ENCODE assay signal across 8 cellular contexts in genomic region chr6:99393698-99394531, GRCh38. TPM values are rescaled to one million over a fixed set of nuclear protein-coding genes. Genes with fewer than 3 reads are reported as not detected.
A peak's percentile ranks its signal among the peaks of the same experiment; 100 is the strongest.
DNase-seq lines count a peak whose midpoint lies in the region; ATAC-seq and TF ChIP-seq lines count a peak whose summit lies in the region.

Gene COQ3, minus strand, starts transcription at chr6:99394195. Its CDS starts 16 bp downstream, at chr6:99394179.

- CTCF ChIA-PET in OCI-LY7 (lab: Charles Lee; ENCODE audit: unreplicated experiment) = interaction anchor here (0.6 kb wide), 1 partner anchor 67 kb away, joined by 3 read pairs; no protein-coding TSS in a partner anchor

- DNase-seq in D341Med (ENCODE audit: low spot score) (peak; percentile 92), HT1080 (ENCODE audit: low read depth) (peak; percentile 82), OCI-LY7 (ENCODE audit: low spot score) (peak; percentile 74)
- peak; percentile 70 for DNase-seq in activated T-cell treated with anti-CD3 and anti-CD28 coated beads, Interleukin-2, amount 50 U/mL, for 1 hour
- peak; percentile 81 for DNase-seq in stimulated activated CD8-positive, alpha-beta memory T cell treated with anti-CD3 and anti-CD28 coated beads, Interleukin-4, amount 100 ng/mL, for 48 hours

- no peaks in the 10 kb centered on the region for H3K27me3 ChIP-seq in esophagus (ENCODE audit: control insufficient read depth in 1 of 2, insufficient read depth in 2 of 2, low read length in 2 of 2)
- H3K27me3 ChIP-seq in mucosa of stomach (ENCODE audit: control insufficient read depth, insufficient read depth, low read length) = no peaks in the 10 kb centered on the region

- H2AFZ ChIP-seq in OCI-LY7 (ENCODE audit: low read length) = peak within 1 kb of the TSS; percentile 94

- H3K4me2 ChIP-seq in OCI-LY7 (ENCODE audit: low read length) = peak within 1 kb of the TSS; percentile 88

- H3K9me3 ChIP-seq in OCI-LY7 (ENCODE audit: low read length) = no peaks in the 10 kb centered on the region
- H3K9me3 ChIP-seq in esophagus (ENCODE audit: control insufficient read depth in 2 of 2, insufficient read depth in 1 of 2, low read depth in 1 of 2, low read length in 1 of 2) = no peaks in the 10 kb centered on the region
- H3K9me3 ChIP-seq in mucosa of stomach (ENCODE audit: control insufficient read depth, low read length) = no peaks in the 10 kb centered on the region

- H3K36me3 ChIP-seq in OCI-LY7 (ENCODE audit: insufficient read depth, low read length) (peaks cover 21% of the 10 kb centered on the region), esophagus (ENCODE audit: control insufficient read depth in 2 of 2, insufficient read depth in 2 of 2, low read length in 1 of 2) (no peaks in the 10 kb centered on the region), mucosa of stomach (ENCODE audit: control insufficient read depth, insufficient read depth, low read length) (no peaks in the 10 kb centered on the region)

- peak within 1 kb of the TSS; percentile 74 for H3K4me3 ChIP-seq in OCI-LY7 (ENCODE audit: low read depth, low read length, poor library complexity, severe bottlenecking)
- H3K4me3 ChIP-seq in esophagus (ENCODE audit: low read depth in 1 of 2, low read length in 2 of 2) = peak within 1 kb of the TSS; percentile 84 to 93
- H3K4me3 ChIP-seq in mucosa of stomach (ENCODE audit: low read length) = peak within 1 kb of the TSS; percentile 97

- ATAC-seq in GM21367 (IDR thresholded peaks at IDR 0.05; ENCODE audit: unreplicated experiment) = peak; percentile 73

- H3K4me1 ChIP-seq in OCI-LY7 (ENCODE audit: insufficient read depth, low read length, poor library complexity, severe bottlenecking) = peaks cover 4% of the 10 kb centered on the region
- H3K4me1 ChIP-seq in esophagus (ENCODE audit: control insufficient read depth in 2 of 2, insufficient read depth in 2 of 2, low read length in 1 of 2) = no peaks in the 10 kb centered on the region
- H3K4me1 ChIP-seq in mucosa of stomach (ENCODE audit: control insufficient read depth, insufficient read depth, low read length) = no peaks in the 10 kb centered on the region

- intact Hi-C loops in OCI-LY7 (cut with micrococcal nuclease; ENCODE audit: unreplicated experiment) = no loop called here

- no peaks in the 10 kb centered on the region for H4K20me1 ChIP-seq in OCI-LY7 (ENCODE audit: insufficient read depth, low read length)

- TSS peak; percentile 51 for BruUV-seq in OCI-LY7 (replicated peaks; lab: Mats Ljungman, UMichigan)

- TF ChIP-seq CTCF in OCI-LY7 (conservative IDR thresholded peaks at IDR 0.05; ENCODE audit: low read length) = no peak

- peaks cover 13% of the 10 kb centered on the region; the same call in 1 of the 2 replicates for H3K79me2 ChIP-seq in OCI-LY7 (ENCODE audit: insufficient read depth, low read depth, low read length)

- peak within 1 kb of the TSS; percentile 96 for H3K9ac ChIP-seq in mucosa of stomach (ENCODE audit: low read length)

- H3K9me2 ChIP-seq in OCI-LY7 (ENCODE audit: insufficient read depth, low read length) = no peaks in the 10 kb centered on the region

- 5 to 11% methylated on average over 56 of the region's 56 CpGs for WGBS in esophagus, 2 donors

- POLR2A ChIA-PET in OCI-LY7 (lab: Charles Lee) = interaction anchor here (0.5 to 1.8 kb wide), 19 partner anchors 8 to 311 kb away, joined by 3 to 23 read pairs (median 3); partner anchors contain the start of genes CCNC and PNISR

- H3K27ac ChIP-seq in OCI-LY7 (ENCODE audit: low read depth, low read length, poor library complexity, severe bottlenecking) (peak within 1 kb of the TSS; percentile 74), esophagus (ENCODE audit: low read depth in 2 of 2, low read length in 1 of 2) (peak within 1 kb of the TSS; percentile 79 to 87)

RNA-seq across cellular contexts. Expression of gene COQ3, which starts in this region (rescaled TPM):
- total RNA-seq in HT1080 (2014; rRNA removed; shearing (Covaris generic)) = 12.1 and 15.3 TPM in 2 replicates
- 18.0 and 19.5 TPM in 2 replicates for polyA plus RNA-seq in HT1080 (2015; cell fraction: cytosol; rRNA removed)
- 16.7 and 20.1 TPM in 2 replicates for polyA plus RNA-seq in HT1080 (2015; cell fraction: nucleus; rRNA removed)
- total RNA-seq in OCI-LY7 (2014; rRNA removed; shearing (Covaris generic)) = 3.7 and 8.3 TPM in 2 replicates
- 10.9 and 11.1 TPM in 2 replicates for total RNA-seq in OCI-LY7 (2022)
- polyA plus RNA-seq in esophagus = 10 to 100 TPM in 1 of 2 donors, 1 to 10 TPM in 1; 9.5 to 12.8 TPM

Comparison
In these comparisons a context has a peak if more than half of its experiments do, and no peak if none do; other contexts are left out.
1. Peak in every context shown above with its lines: DNase-seq, ATAC-seq, H3K4me3 ChIP-seq and H3K27ac ChIP-seq.